ENCODE assay signal across 9 cellular contexts in genomic region chr17:65557349-65558310, GRCh38. TPM values are rescaled to one million over a fixed set of nuclear protein-coding genes. Genes with fewer than 3 reads are reported as not detected.
DNase-seq lines count a peak whose midpoint lies in the region; ATAC-seq and TF ChIP-seq lines count a peak whose summit lies in the region.
"Had no signal": no experiment of that assay in that cellular context is flagged by ENCODE, and none has a peak within 500 bp of the region (broad histone marks: within the 10 kb centered on the region; RNA-seq: fewer than 3 reads in every experiment).

No MANE protein-coding gene starts in this region.

- H4K20me1 ChIP-seq in neural progenitor cell (ENCODE audit: low read depth): no peaks in the 10 kb centered on the region

- H3K9ac ChIP-seq in neural progenitor cell: no peak overlapping the region

- peaks cover 4% of the 10 kb centered on the region for H3K27me3 ChIP-seq in neural progenitor cell

- H3K79me2 ChIP-seq in neural progenitor cell (ENCODE audit: low read depth): no peaks in the 10 kb centered on the region

- H3K9me3 Mint-ChIP-seq in chondrocyte (ENCODE audit: low read depth) (no peaks in the 10 kb centered on the region), neural progenitor cell (no peaks in the 10 kb centered on the region), CD14-positive monocyte (peaks cover 3 to 14% (median 8%) of the 10 kb centered on the region in 7 donors)

- H3K27ac Mint-ChIP-seq in chondrocyte (ENCODE audit: unreplicated experiment) (no peak overlapping the region), neural progenitor cell (no peak overlapping the region), CD14-positive monocyte (no peak overlapping the region)

- H3K4me1 Mint-ChIP-seq in chondrocyte (ENCODE audit: low read depth) (peaks cover 34% of the 10 kb centered on the region), neural progenitor cell (peaks cover 18% of the 10 kb centered on the region), CD14-positive monocyte (peaks cover 9% of the 10 kb centered on the region)

- intact Hi-C loops in CD14-positive monocyte (cut with micrococcal nuclease): no loop called here

- H3F3A ChIP-seq in neural progenitor cell (ENCODE audit: low read depth): peaks cover 13% of the 10 kb centered on the region

- no peak overlapping the region for H3K4me3 Mint-ChIP-seq in chondrocyte (ENCODE audit: unreplicated experiment)
- H3K4me3 Mint-ChIP-seq in neural progenitor cell: no peak overlapping the region
- H3K4me3 Mint-ChIP-seq in CD14-positive monocyte: no peak overlapping the region

- peak overlapping the region; percentile 91 for H3K4me2 ChIP-seq in neural progenitor cell

- ATAC-seq in esophagus mucosa: no peak

- H3K4me3 ChIP-seq in neural progenitor cell: peak overlapping the region; percentile 95

- H3K36me3 Mint-ChIP-seq in chondrocyte (ENCODE audit: low read depth) (no peaks in the 10 kb centered on the region), neural progenitor cell (peaks cover 16% of the 10 kb centered on the region), CD14-positive monocyte (peaks cover 0 to 5% of the 10 kb centered on the region in 2 donors)

- H3K27ac ChIP-seq in neural progenitor cell: no peak overlapping the region

- no peaks in the 10 kb centered on the region for H3K36me3 ChIP-seq in neural progenitor cell

- H3K9me3 ChIP-seq in neural progenitor cell (ENCODE audit: low read depth): no peaks in the 10 kb centered on the region

- peaks cover 17% of the 10 kb centered on the region for H3K4me1 ChIP-seq in neural progenitor cell

- DNase-seq in COLO829 (ENCODE audit: low spot score) (peak; percentile 18), M059J (ENCODE audit: low read depth) (peak; percentile 80), chondrocyte (ENCODE audit: low spot score) (peak; percentile 81), neural progenitor cell (ENCODE audit: low spot score) (no peak), CD14-positive monocyte (ENCODE audit: low spot score) (no peak), DMS79 (lab: John Stamatoyannopoulos, UW) (no peak)
- DNase-seq in stimulated activated CD8-positive, alpha-beta memory T cell treated with anti-CD3 and anti-CD28 coated beads, Interleukin-4, amount 100 ng/mL, for 48 hours: no peak
- DNase-seq: NCI-H2107 had no signal

- H3K27me3 Mint-ChIP-seq in chondrocyte (ENCODE audit: low read depth) (no peaks in the 10 kb centered on the region), neural progenitor cell (ENCODE audit: insufficient read depth, low read depth) (peaks cover 8% of the 10 kb centered on the region), CD14-positive monocyte (ENCODE audit: low read depth in 3 of 3) (peaks cover 15 to 21% (median 21%) of the 10 kb centered on the region in 3 donors)

- H2AFZ ChIP-seq in neural progenitor cell (replicated peaks): no peak overlapping the region

- TF ChIP-seq CTCF in chondrocyte (IDR thresholded peaks at IDR 0.05): no peak
- TF ChIP-seq CTCF in neural progenitor cell (IDR thresholded peaks at IDR 0.05): no peak
- TF ChIP-seq CTCF in CD14-positive monocyte (IDR thresholded peaks at IDR 0.05): no peak

RNA-seq across cellular contexts. Expression of gene AXIN2, which starts 3.8 kb away (rescaled TPM):
- total RNA-seq in M059J (2014; rRNA removed; shearing (Covaris generic)): 2.5 and 3.3 TPM in 2 replicates
- total RNA-seq in chondrocyte (3.3 to 6.1 TPM (median 3.7 TPM) in 3 replicates), neural progenitor cell (ENCODE audit: low replicate concordance) (21.8 and 22.0 TPM in 2 replicates), esophagus mucosa (3.1 TPM)
- polyA plus RNA-seq in CD14-positive monocyte: under 1 TPM in 1 of 2 donors, not detected in 1; 0.10 TPM

Comparison
In these comparisons a context has a peak if more than half of its experiments do, and no peak if none do; other contexts are left out.
1. DNase-seq: peak in COLO829 (single experiment), M059J (single experiment) and chondrocyte (single experiment); none in neural progenitor cell (single experiment), stimulated activated CD8-positive, alpha-beta memory T cell treated with anti-CD3 and anti-CD28 coated beads, Interleukin-4, amount 100 ng/mL, for 48 hours (single experiment), CD14-positive monocyte (single experiment) and DMS79 (single experiment).